Comparison of ENCODE assay signal across 8 cellular contexts in genomic region chr9:98796364-98797101, GRCh38. TPM values are rescaled to one million over a fixed set of nuclear protein-coding genes. Genes with fewer than 3 reads are reported as not detected.
DNase-seq lines count a peak whose midpoint lies in the region; ATAC-seq and TF ChIP-seq lines count a peak whose summit lies in the region.

Gene ANKS6, minus strand, starts transcription at chr9:98796555. Its CDS starts 64 bp downstream, at chr9:98796491.

- peak; percentile 74 for DNase-seq in EH (ENCODE audit: low read depth)
- peak; percentile 94 for DNase-seq in Karpas-422
- DNase-seq in T-helper 1 cell: peak; percentile 65 to 81 (median 68)
- DNase-seq in amniotic epithelial cell (ENCODE audit: low read depth): peak; percentile 53
- DNase-seq in left ventricle myocardium superior: peak; percentile 94
- DNase-seq in psoas muscle: peak; percentile 87 to 91
- peak; percentile 79 for DNase-seq in ureter (ENCODE audit: low spot score)

- H3K4me3 ChIP-seq in Karpas-422 (ENCODE audit: low read length) (peak within 1 kb of the TSS; percentile 92), psoas muscle (peak within 1 kb of the TSS; percentile 88)

- peak within 1 kb of the TSS; percentile 71; the same call in 1 of the 2 replicates for H2AFZ ChIP-seq in Karpas-422 (ENCODE audit: low read length)

- H3K4me2 ChIP-seq in Karpas-422 (ENCODE audit: low read depth, low read length, poor library complexity, severe bottlenecking): peak within 1 kb of the TSS; percentile 75

- peak; percentile 68 for TF ChIP-seq CTCF in psoas muscle (IDR thresholded peaks at IDR 0.05)

- ATAC-seq in GM21737 (IDR thresholded peaks at IDR 0.05; ENCODE audit: unreplicated experiment) (peak; percentile 95), left ventricle myocardium superior (peak; percentile 95), psoas muscle (peak; percentile 96 to 98 (median 98))

- H3K79me2 ChIP-seq in Karpas-422 (ENCODE audit: low read length): peaks cover 35% of the 10 kb centered on the region

- H3K4me1 ChIP-seq in Karpas-422 (ENCODE audit: low read length): peaks cover 20% of the 10 kb centered on the region
- peaks cover 11% of the 10 kb centered on the region for H3K4me1 ChIP-seq in psoas muscle

- H3K27ac ChIP-seq in Karpas-422 (ENCODE audit: low read length) (no peak within 1 kb of the TSS), psoas muscle (peak within 1 kb of the TSS; percentile 71)

- peaks cover 25% of the 10 kb centered on the region for H4K20me1 ChIP-seq in Karpas-422 (ENCODE audit: insufficient read depth, low read depth, low read length)

- H3K27me3 ChIP-seq in Karpas-422 (ENCODE audit: low read length) (no peaks in the 10 kb centered on the region), psoas muscle (ENCODE audit: insufficient read depth in 3 of 3, low read length in 2 of 3) (peaks cover 0 to 2% (median 0%) of the 10 kb centered on the region in 3 donors)

- intact Hi-C loops in left ventricle myocardium superior (cut with micrococcal nuclease): no loop called here
- intact Hi-C loops in psoas muscle (cut with DNase I): no loop called here

- H3K9me3 ChIP-seq in Karpas-422 (ENCODE audit: low read length) (peaks cover 8% of the 10 kb centered on the region; the same call in 1 of the 2 replicates), psoas muscle (no peaks in the 10 kb centered on the region)

- H3K9me2 ChIP-seq in Karpas-422 (replicated peaks; ENCODE audit: insufficient read depth, low read length): no peaks in the 10 kb centered on the region

- peak within 1 kb of the TSS; percentile 84 for H3K9ac ChIP-seq in Karpas-422 (ENCODE audit: low read length)

- no peaks in the 10 kb centered on the region for H3K36me3 ChIP-seq in Karpas-422 (ENCODE audit: insufficient read depth, low read length)
- no peaks in the 10 kb centered on the region for H3K36me3 ChIP-seq in psoas muscle (ENCODE audit: insufficient read depth in 1 of 2, low read depth in 1 of 2)

- WGBS in psoas muscle, 3 donors: 3 to 8% (median 5%) methylated on average over 49 to 86 of the region's 86 CpGs

RNA-seq across cellular contexts. Expression of gene ANKS6, which starts in this region (rescaled TPM):
- total RNA-seq in Karpas-422 (2014; rRNA removed; shearing (Covaris generic); ENCODE audit: low replicate concordance): 18.0 and 26.4 TPM in 2 replicates
- total RNA-seq in left ventricle myocardium superior (4.0 TPM), psoas muscle (1 to 10 TPM; 3.4 to 6.2 (median 5.6) TPM), ureter (38.1 TPM)
- polyA plus RNA-seq in psoas muscle: 1 to 10 TPM; 2.5 to 4.7 (median 4.1) TPM
